ENCODE assay signal across 11 cellular contexts in genomic region chr6:44076366-44077200, GRCh38. TPM values are rescaled to one million over a fixed set of nuclear protein-coding genes. Genes with fewer than 3 reads are reported as not detected.
DNase-seq lines count a peak whose midpoint lies in the region; ATAC-seq and TF ChIP-seq lines count a peak whose summit lies in the region.
"Had no signal": no experiment of that assay in that cellular context is flagged by ENCODE, and none has a peak within 500 bp of the region (broad histone marks: within the 10 kb centered on the region; RNA-seq: fewer than 3 reads in every experiment).

No MANE protein-coding gene starts in this region.

- H3K27ac ChIP-seq in coronary artery (no peak overlapping the region), right lobe of liver (peak overlapping the region in 1 of 3 donors; percentile 87), vagina (peak overlapping the region; percentile 84)
- H3K27ac ChIP-seq: WERI-Rb-1 had no signal

- H3K4me3 ChIP-seq in coronary artery (peak overlapping the region; percentile 55), right lobe of liver (peak overlapping the region in 1 of 3 donors; percentile 10), vagina (peak overlapping the region; percentile 13 to 19)

- H3K9me3 ChIP-seq in right lobe of liver = no peaks in the 10 kb centered on the region
- no peaks in the 10 kb centered on the region for H3K9me3 ChIP-seq in vagina

- H3K4me1 Mint-ChIP-seq in activated naive CD8-positive, alpha-beta T cell treated with anti-CD3 and anti-CD28 coated beads for 36 hours = peaks cover 17% of the 10 kb centered on the region
- peaks cover 16% of the 10 kb centered on the region for H3K4me1 Mint-ChIP-seq in activated naive CD8-positive, alpha-beta T cell treated with anti-CD3 and anti-CD28 coated beads, Interleukin-2, amount 50 U/mL, for 24 hours
- peaks cover 9 to 28% (median 21%) of the 10 kb centered on the region in 4 donors for H3K4me1 Mint-ChIP-seq in naive thymus-derived CD8-positive, alpha-beta T cell

- no peak for DNase-seq in activated naive CD8-positive, alpha-beta T cell treated with anti-CD3 and anti-CD28 coated beads for 36 hours
- DNase-seq in activated naive CD8-positive, alpha-beta T cell treated with anti-CD3 and anti-CD28 coated beads, Interleukin-2, amount 50 U/mL, for 24 hours = no peak
- no peak for DNase-seq in coronary artery (ENCODE audit: low spot score)
- DNase-seq in right lobe of liver = peak; percentile 74 to 89 (median 77)
- no peak for DNase-seq in vagina (ENCODE audit: extremely low spot score in 2 of 2)
- no peak for DNase-seq in naive thymus-derived CD8-positive, alpha-beta T cell
- DNase-seq in NOMO-1 (lab: John Stamatoyannopoulos, UW; ENCODE audit: unreplicated experiment in 2 of 2) = no peak
- DNase-seq: NCI-H2227 treated with DMSO at 0.1 percent for 48 hours, WERI-Rb-1 had no signal

- H3K36me3 Mint-ChIP-seq in activated naive CD8-positive, alpha-beta T cell treated with anti-CD3 and anti-CD28 coated beads for 36 hours = no peaks in the 10 kb centered on the region
- H3K36me3 Mint-ChIP-seq in activated naive CD8-positive, alpha-beta T cell treated with anti-CD3 and anti-CD28 coated beads, Interleukin-2, amount 50 U/mL, for 24 hours (ENCODE audit: low read depth) = no peaks in the 10 kb centered on the region
- no peaks in the 10 kb centered on the region for H3K36me3 Mint-ChIP-seq in naive thymus-derived CD8-positive, alpha-beta T cell

- no peaks in the 10 kb centered on the region for H3K27me3 ChIP-seq in right lobe of liver
- no peaks in the 10 kb centered on the region for H3K27me3 ChIP-seq in vagina

- intact Hi-C loops in right lobe of liver (cut with DNase I) (loop anchor here in 1 of 2 donors (5.0 kb wide), 1 partner anchor 309 kb away; no protein-coding TSS in a partner anchor), vagina (cut with DNase I) (no loop called here)

- no peaks in the 10 kb centered on the region for H3K9me3 Mint-ChIP-seq in activated naive CD8-positive, alpha-beta T cell treated with anti-CD3 and anti-CD28 coated beads for 36 hours
- no peaks in the 10 kb centered on the region for H3K9me3 Mint-ChIP-seq in activated naive CD8-positive, alpha-beta T cell treated with anti-CD3 and anti-CD28 coated beads, Interleukin-2, amount 50 U/mL, for 24 hours
- H3K9me3 Mint-ChIP-seq in naive thymus-derived CD8-positive, alpha-beta T cell = no peaks in the 10 kb centered on the region
- H3K9me3 Mint-ChIP-seq: central memory CD8-positive, alpha-beta T cell had no signal

- H3K4me1 ChIP-seq in right lobe of liver (peaks cover 0 to 32% (median 4%) of the 10 kb centered on the region in 4 donors), vagina (peaks cover 63% of the 10 kb centered on the region)

- peak overlapping the region; percentile 25 for H3K4me3 Mint-ChIP-seq in activated naive CD8-positive, alpha-beta T cell treated with anti-CD3 and anti-CD28 coated beads for 36 hours
- no peak overlapping the region for H3K4me3 Mint-ChIP-seq in activated naive CD8-positive, alpha-beta T cell treated with anti-CD3 and anti-CD28 coated beads, Interleukin-2, amount 50 U/mL, for 24 hours
- no peak overlapping the region for H3K4me3 Mint-ChIP-seq in naive thymus-derived CD8-positive, alpha-beta T cell
- H3K4me3 Mint-ChIP-seq: central memory CD8-positive, alpha-beta T cell had no signal

- TF ChIP-seq POLR2A in right lobe of liver (IDR thresholded peaks at IDR 0.05) = peak; percentile 9
- no peak for TF ChIP-seq POLR2A in vagina (IDR thresholded peaks at IDR 0.05)

- POLR2A ChIA-PET in naive thymus-derived CD8-positive, alpha-beta T cell (lab: Charles Lee) = interaction anchor here (3.4 kb wide), 1 partner anchor 307 kb away, joined by 21 read pairs; the partner anchor contains the start of gene VEGFA

- WGBS in right lobe of liver (ENCODE audit: insufficient coverage, low coverage, low lambda C conversion rate, missing lambda C conversion rate) = 12% methylated on average over 14 of the region's 48 CpGs

- ATAC-seq in activated naive CD8-positive, alpha-beta T cell treated with anti-CD3 and anti-CD28 coated beads, Interleukin-2, amount 50 U/mL, for 24 hours = no peak
- ATAC-seq in right lobe of liver = peak; percentile 10 to 39 (median 28)
- ATAC-seq in naive thymus-derived CD8-positive, alpha-beta T cell = no peak
- ATAC-seq in GM21786 (IDR thresholded peaks at IDR 0.05; ENCODE audit: unreplicated experiment) = no peak

- H3K36me3 ChIP-seq in right lobe of liver (no peaks in the 10 kb centered on the region), vagina (no peaks in the 10 kb centered on the region)
- H3K36me3 ChIP-seq: WERI-Rb-1 had no signal

- TF ChIP-seq CTCF in coronary artery (IDR thresholded peaks at IDR 0.05) (no peak), right lobe of liver (IDR thresholded peaks at IDR 0.05) (peak in 1 of 4 donors; percentile 4), vagina (IDR thresholded peaks at IDR 0.05) (no peak)

- no peak overlapping the region for H3K27ac Mint-ChIP-seq in activated naive CD8-positive, alpha-beta T cell treated with anti-CD3 and anti-CD28 coated beads for 36 hours
- no peak overlapping the region for H3K27ac Mint-ChIP-seq in activated naive CD8-positive, alpha-beta T cell treated with anti-CD3 and anti-CD28 coated beads, Interleukin-2, amount 50 U/mL, for 24 hours
- H3K27ac Mint-ChIP-seq in naive thymus-derived CD8-positive, alpha-beta T cell = no peak overlapping the region

- H3K27me3 Mint-ChIP-seq in activated naive CD8-positive, alpha-beta T cell treated with anti-CD3 and anti-CD28 coated beads for 36 hours = peaks cover 22% of the 10 kb centered on the region
- H3K27me3 Mint-ChIP-seq in activated naive CD8-positive, alpha-beta T cell treated with anti-CD3 and anti-CD28 coated beads, Interleukin-2, amount 50 U/mL, for 24 hours = peaks cover 14% of the 10 kb centered on the region
- H3K27me3 Mint-ChIP-seq in naive thymus-derived CD8-positive, alpha-beta T cell = peaks cover 4 to 31% (median 12%) of the 10 kb centered on the region in 5 donors

RNA-seq across cellular contexts. Expression of gene MRPL14, which starts 50.7 kb away (rescaled TPM):
- total RNA-seq in activated naive CD8-positive, alpha-beta T cell treated with anti-CD3 and anti-CD28 coated beads for 36 hours = 10 to 100 TPM; 58.5 to 60.8 TPM
- total RNA-seq in right lobe of liver = 10 to 100 TPM; 26.5 to 70.0 (median 35.4) TPM
- 36.1 TPM for total RNA-seq in vagina
- 10 to 100 TPM; 17.0 to 20.4 TPM for total RNA-seq in naive thymus-derived CD8-positive, alpha-beta T cell
- 10 to 100 TPM; 76.5 to 89.3 (median 80.3) TPM for polyA plus RNA-seq in naive thymus-derived CD8-positive, alpha-beta T cell

RNA-seq across cellular contexts. Expression of gene TMEM63B, which starts 50.8 kb away (rescaled TPM):
- total RNA-seq in activated naive CD8-positive, alpha-beta T cell treated with anti-CD3 and anti-CD28 coated beads for 36 hours = 10 to 100 TPM; 11.7 to 12.1 TPM
- total RNA-seq in right lobe of liver (10 to 100 TPM; 30.6 to 41.0 (median 36.8) TPM), vagina (32.4 TPM)
- total RNA-seq in naive thymus-derived CD8-positive, alpha-beta T cell = 10 to 100 TPM; 15.5 to 15.9 TPM
- polyA plus RNA-seq in naive thymus-derived CD8-positive, alpha-beta T cell = 1 to 10 TPM in 1 of 3 donors, under 1 TPM in 2; 0.26 to 2.2 (median 0.96) TPM

Comparison
In these comparisons a context has a peak if more than half of its experiments do, and no peak if none do; other contexts are left out.
1. DNase-seq: peak in right lobe of liver (3 of 3); none in activated naive CD8-positive, alpha-beta T cell treated with anti-CD3 and anti-CD28 coated beads for 36 hours (single experiment), activated naive CD8-positive, alpha-beta T cell treated with anti-CD3 and anti-CD28 coated beads, Interleukin-2, amount 50 U/mL, for 24 hours (single experiment), coronary artery (single experiment), vagina (0 of 2), naive thymus-derived CD8-positive, alpha-beta T cell (0 of 10) and NOMO-1 (0 of 2).
2. ATAC-seq: peak in right lobe of liver (4 of 4); none in activated naive CD8-positive, alpha-beta T cell treated with anti-CD3 and anti-CD28 coated beads, Interleukin-2, amount 50 U/mL, for 24 hours (single experiment), naive thymus-derived CD8-positive, alpha-beta T cell (0 of 2) and GM21786 (single experiment).